In the genomic region with DNA sequence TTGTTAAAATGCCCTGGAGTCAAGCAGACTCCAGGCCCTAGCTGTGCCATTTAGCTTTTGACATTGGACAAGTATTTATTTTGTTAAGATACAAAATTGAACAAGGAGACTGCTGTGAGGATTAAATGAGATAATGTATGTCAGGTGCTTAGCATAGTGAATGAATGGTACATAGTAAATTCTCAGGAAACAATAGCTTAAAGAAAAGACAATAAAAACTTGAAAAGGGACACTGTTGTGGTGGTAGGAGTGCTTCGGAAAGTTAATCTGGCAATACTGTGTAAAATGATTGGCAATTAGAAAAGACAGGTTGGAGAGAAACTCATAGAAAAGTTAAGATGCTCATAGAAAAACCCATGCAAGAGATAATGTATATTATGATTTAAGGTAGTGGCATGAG, we compare ENCODE assay signal across 20 cellular contexts. TPM values are rescaled to one million over a fixed set of nuclear protein-coding genes. Genes with fewer than 3 reads are reported as not detected.
A peak's percentile ranks its signal among the peaks of the same experiment; 100 is the strongest.
DNase-seq lines count a peak whose midpoint lies in the region; ATAC-seq and TF ChIP-seq lines count a peak whose summit lies in the region.
"Had no signal": no experiment of that assay in that cellular context is flagged by ENCODE, and none has a peak within 500 bp of the region (broad histone marks: within the 10 kb centered on the region; RNA-seq: fewer than 3 reads in every experiment).

No MANE protein-coding gene starts in this region.

- H3K27me3 Mint-ChIP-seq in T-helper 17 cell: no peaks in the 10 kb centered on the region
- no peaks in the 10 kb centered on the region for H3K27me3 Mint-ChIP-seq in stimulated activated memory B cell treated with anti-CD40 and anti-IgM and Interleukin-4, amounts not matched to agents 10 μg/mL and 1 μg/mL and 100 μg/mL, for 72 hours
- no peaks in the 10 kb centered on the region for H3K27me3 Mint-ChIP-seq in osteocyte (ENCODE audit: unreplicated experiment)
- H3K27me3 Mint-ChIP-seq: CD4-positive, alpha-beta memory T cell; IgD-negative memory B cell had no signal

- no peak overlapping the region for H3K27ac ChIP-seq in SK-N-SH (ENCODE audit: low read depth in 2 of 2, low read length in 1 of 2)
- H3K27ac ChIP-seq: 22Rv1, A549, BLaER1 had no signal

- peaks cover 61% of the 10 kb centered on the region for H4K20me1 ChIP-seq in SK-N-SH (ENCODE audit: insufficient read depth)

- intact Hi-C loops in head of caudate nucleus (cut with DNase I): no loop called here

- peaks cover 0 to 12% of the 10 kb centered on the region in 2 experiments; a peak in 1 of 4 replicates for H3K4me1 ChIP-seq in SK-N-SH (ENCODE audit: control insufficient read depth in 1 of 2, insufficient read depth in 2 of 2, low read depth in 1 of 2, low read length in 1 of 2)

- CTCF ChIA-PET in SK-N-SH (lab: Yijun Ruan, JAX): interaction anchor here (1.3 kb wide), 2 partner anchors 25 to 95 kb away, joined by 3 read pairs; no protein-coding TSS in a partner anchor

- H3K27ac Mint-ChIP-seq in T-helper 17 cell (peak overlapping the region; percentile 81), osteocyte (ENCODE audit: unreplicated experiment) (no peak overlapping the region)
- H3K27ac Mint-ChIP-seq in stimulated activated memory B cell treated with anti-CD40 and anti-IgM and Interleukin-4, amounts not matched to agents 10 μg/mL and 1 μg/mL and 100 μg/mL, for 72 hours: peak overlapping the region; percentile 9
- H3K27ac Mint-ChIP-seq: CD14-positive monocyte, IgD-negative memory B cell had no signal

- H3K36me3 ChIP-seq in SK-N-SH (replicated peaks in 1 of 2; ENCODE audit: control insufficient read depth in 1 of 2, insufficient read depth in 2 of 2, low read length in 1 of 2): peaks cover 0 to 5% of the 10 kb centered on the region in 2 experiments
- H3K36me3 ChIP-seq: BLaER1 had no signal

- H3K9me3 ChIP-seq in SK-N-SH (no peaks in the 10 kb centered on the region), T-helper 17 cell (ENCODE audit: control insufficient read depth, low read length, poor library complexity, severe bottlenecking) (no peaks in the 10 kb centered on the region)
- H3K9me3 ChIP-seq: A549, BLaER1 had no signal

- H3K9ac ChIP-seq in SK-N-SH: no peak overlapping the region
- H3K9ac ChIP-seq: BLaER1 had no signal

- H2AFZ ChIP-seq in SK-N-SH (ENCODE audit: low read depth): no peak overlapping the region

- TF ChIP-seq RAD21 in SK-N-SH (IDR thresholded peaks at IDR 0.05; ENCODE audit: low read length): no peak

- peaks cover 26% of the 10 kb centered on the region for H3F3A ChIP-seq in SK-N-SH (replicated peaks; ENCODE audit: insufficient read depth)

- no peaks in the 10 kb centered on the region for H3K9me2 ChIP-seq in SK-N-SH

- no peak overlapping the region for H3K4me3 ChIP-seq in SK-N-SH (ENCODE audit: low read depth in 2 of 2, low read length in 1 of 2)
- H3K4me3 ChIP-seq: A549, BLaER1 had no signal

- POLR2A ChIA-PET in SK-N-SH (lab: Yijun Ruan, JAX): no interaction called here

- no peak for DNase-seq in SK-N-SH
- no peak for DNase-seq in T-helper 17 cell
- DNase-seq in amygdala (lab: John Stamatoyannopoulos, UW): no peak
- DNase-seq in head of caudate nucleus: no peak
- no peak for DNase-seq in osteocyte (ENCODE audit: extremely low spot score, unreplicated experiment)
- DNase-seq: CD4-positive, alpha-beta memory T cell; DMS153; DMS79; GDM1; GOT3; H7; KBM-7 had no signal

- TF ChIP-seq EP300 in SK-N-SH (IDR thresholded peaks at IDR 0.05; ENCODE audit: borderline replicate concordance in 1 of 2, low read depth in 1 of 2, low read length in 1 of 2): no peak

- no peaks in the 10 kb centered on the region for H3K36me3 Mint-ChIP-seq in T-helper 17 cell (ENCODE audit: low read depth)
- H3K36me3 Mint-ChIP-seq in stimulated activated memory B cell treated with anti-CD40 and anti-IgM and Interleukin-4, amounts not matched to agents 10 μg/mL and 1 μg/mL and 100 μg/mL, for 72 hours: peaks cover 6% of the 10 kb centered on the region
- H3K36me3 Mint-ChIP-seq in osteocyte (ENCODE audit: unreplicated experiment): no peaks in the 10 kb centered on the region
- H3K36me3 Mint-ChIP-seq: IgD-negative memory B cell had no signal

- H3K4me2 ChIP-seq in SK-N-SH: no peak overlapping the region
- H3K4me2 ChIP-seq: A549, BLaER1 had no signal

- H3K4me3 Mint-ChIP-seq in T-helper 17 cell: no peak overlapping the region
- H3K4me3 Mint-ChIP-seq in stimulated activated memory B cell treated with anti-CD40 and anti-IgM and Interleukin-4, amounts not matched to agents 10 μg/mL and 1 μg/mL and 100 μg/mL, for 72 hours: no peak overlapping the region
- H3K4me3 Mint-ChIP-seq in osteocyte (ENCODE audit: unreplicated experiment): no peak overlapping the region
- H3K4me3 Mint-ChIP-seq: CD14-positive monocyte; CD4-positive, alpha-beta memory T cell; IgD-negative memory B cell had no signal

- 91% methylated on average over 1 of the region's 1 CpG for WGBS in SK-N-SH (ENCODE audit: low lambda C conversion rate)

- peaks cover 95% of the 10 kb centered on the region for H3K79me2 ChIP-seq in SK-N-SH (ENCODE audit: insufficient read depth)

- H3K4me1 Mint-ChIP-seq in T-helper 17 cell (peaks cover 15% of the 10 kb centered on the region), osteocyte (ENCODE audit: unreplicated experiment) (peaks cover 23% of the 10 kb centered on the region)
- peaks cover 32% of the 10 kb centered on the region for H3K4me1 Mint-ChIP-seq in stimulated activated memory B cell treated with anti-CD40 and anti-IgM and Interleukin-4, amounts not matched to agents 10 μg/mL and 1 μg/mL and 100 μg/mL, for 72 hours
- H3K4me1 Mint-ChIP-seq: CD14-positive monocyte had no signal

- no peaks in the 10 kb centered on the region for H3K27me3 ChIP-seq in SK-N-SH (ENCODE audit: insufficient read depth)
- H3K27me3 ChIP-seq: BLaER1 had no signal

- TF ChIP-seq CTCF in SK-N-SH (IDR thresholded peaks at IDR 0.05) (no peak), osteocyte (IDR thresholded peaks at IDR 0.05) (no peak)

- no peaks in the 10 kb centered on the region for H3K9me3 Mint-ChIP-seq in stimulated activated memory B cell treated with anti-CD40 and anti-IgM and Interleukin-4, amounts not matched to agents 10 μg/mL and 1 μg/mL and 100 μg/mL, for 72 hours
- H3K9me3 Mint-ChIP-seq in osteocyte (ENCODE audit: unreplicated experiment): no peaks in the 10 kb centered on the region
- H3K9me3 Mint-ChIP-seq: CD14-positive monocyte; CD4-positive, alpha-beta memory T cell; IgD-negative memory B cell had no signal

- ATAC-seq in SK-N-SH treated with all-trans-retinoic acid at 6 μM for 48 hours (no peak), T-helper 17 cell (no peak)
- ATAC-seq in stimulated activated memory B cell treated with anti-CD40 and anti-IgM and Interleukin-4, amounts not matched to agents 10 μg/mL and 1 μg/mL and 100 μg/mL, for 72 hours: no peak
- ATAC-seq: A549, HepG2 had no signal

TF ChIP-seq in SK-N-SH treated with all-trans-retinoic acid at 6 μM for 48 hours, 23 proteins besides CTCF, POLR2A, EP300 and RAD21:
- TF ChIP-seq, protein P1, sequence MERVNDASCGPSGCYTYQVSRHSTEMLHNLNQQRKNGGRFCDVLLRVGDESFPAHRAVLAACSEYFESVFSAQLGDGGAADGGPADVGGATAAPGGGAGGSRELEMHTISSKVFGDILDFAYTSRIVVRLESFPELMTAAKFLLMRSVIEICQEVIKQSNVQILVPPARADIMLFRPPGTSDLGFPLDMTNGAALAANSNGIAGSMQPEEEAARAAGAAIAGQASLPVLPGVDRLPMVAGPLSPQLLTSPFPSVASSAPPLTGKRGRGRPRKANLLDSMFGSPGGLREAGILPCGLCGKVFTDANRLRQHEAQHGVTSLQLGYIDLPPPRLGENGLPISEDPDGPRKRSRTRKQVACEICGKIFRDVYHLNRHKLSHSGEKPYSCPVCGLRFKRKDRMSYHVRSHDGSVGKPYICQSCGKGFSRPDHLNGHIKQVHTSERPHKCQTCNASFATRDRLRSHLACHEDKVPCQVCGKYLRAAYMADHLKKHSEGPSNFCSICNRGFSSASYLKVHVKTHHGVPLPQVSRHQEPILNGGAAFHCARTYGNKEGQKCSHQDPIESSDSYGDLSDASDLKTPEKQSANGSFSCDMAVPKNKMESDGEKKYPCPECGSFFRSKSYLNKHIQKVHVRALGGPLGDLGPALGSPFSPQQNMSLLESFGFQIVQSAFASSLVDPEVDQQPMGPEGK (CRISPR knock-in tag; IDR thresholded peaks at IDR 0.05; ENCODE audit: borderline replicate concordance): no peak
- TF ChIP-seq ZFP3 (CRISPR knock-in tag; IDR thresholded peaks at IDR 0.05): peak; percentile 69

TF ChIP-seq in SK-N-SH, 30 proteins besides CTCF, POLR2A, EP300 and RAD21 (continues in another document):
- TF ChIP-seq, protein P2, sequence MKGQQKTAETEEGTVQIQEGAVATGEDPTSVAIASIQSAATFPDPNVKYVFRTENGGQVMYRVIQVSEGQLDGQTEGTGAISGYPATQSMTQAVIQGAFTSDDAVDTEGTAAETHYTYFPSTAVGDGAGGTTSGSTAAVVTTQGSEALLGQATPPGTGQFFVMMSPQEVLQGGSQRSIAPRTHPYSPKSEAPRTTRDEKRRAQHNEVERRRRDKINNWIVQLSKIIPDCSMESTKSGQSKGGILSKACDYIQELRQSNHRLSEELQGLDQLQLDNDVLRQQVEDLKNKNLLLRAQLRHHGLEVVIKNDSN (IDR thresholded peaks at IDR 0.05; ENCODE audit: borderline replicate concordance, low read depth): no peak
- TF ChIP-seq GATA2 (CRISPR knock-in tag; IDR thresholded peaks at IDR 0.05) (no peak), RFX5 (IDR thresholded peaks at IDR 0.05; ENCODE audit: low read length) (no peak), ELF1 (IDR thresholded peaks at IDR 0.05) (no peak), MXI1 (IDR thresholded peaks at IDR 0.05; ENCODE audit: low read depth, low read length) (no peak), NFIC (IDR thresholded peaks at IDR 0.05; ENCODE audit: borderline replicate concordance) (no peak)
- TF ChIP-seq, protein P3, sequence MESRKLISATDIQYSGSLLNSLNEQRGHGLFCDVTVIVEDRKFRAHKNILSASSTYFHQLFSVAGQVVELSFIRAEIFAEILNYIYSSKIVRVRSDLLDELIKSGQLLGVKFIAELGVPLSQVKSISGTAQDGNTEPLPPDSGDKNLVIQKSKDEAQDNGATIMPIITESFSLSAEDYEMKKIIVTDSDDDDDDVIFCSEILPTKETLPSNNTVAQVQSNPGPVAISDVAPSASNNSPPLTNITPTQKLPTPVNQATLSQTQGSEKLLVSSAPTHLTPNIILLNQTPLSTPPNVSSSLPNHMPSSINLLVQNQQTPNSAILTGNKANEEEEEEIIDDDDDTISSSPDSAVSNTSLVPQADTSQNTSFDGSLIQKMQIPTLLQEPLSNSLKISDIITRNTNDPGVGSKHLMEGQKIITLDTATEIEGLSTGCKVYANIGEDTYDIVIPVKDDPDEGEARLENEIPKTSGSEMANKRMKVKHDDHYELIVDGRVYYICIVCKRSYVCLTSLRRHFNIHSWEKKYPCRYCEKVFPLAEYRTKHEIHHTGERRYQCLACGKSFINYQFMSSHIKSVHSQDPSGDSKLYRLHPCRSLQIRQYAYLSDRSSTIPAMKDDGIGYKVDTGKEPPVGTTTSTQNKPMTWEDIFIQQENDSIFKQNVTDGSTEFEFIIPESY (IDR thresholded peaks at IDR 0.05; ENCODE audit: borderline replicate concordance, low read depth): no peak

RNA-seq across cellular contexts. Expression of a gene that starts 19.7 kb away (rescaled TPM):
- 8.0 and 11.5 TPM in 2 replicates for polyA plus RNA-seq in SK-N-SH (2012; rRNA removed)
- polyA plus RNA-seq in SK-N-SH (2012; cell fraction: cytosol; rRNA removed): 13.3 and 14.5 TPM in 2 replicates
- 6.6 and 15.7 TPM in 2 replicates for polyA plus RNA-seq in SK-N-SH (2012; cell fraction: nucleus; rRNA removed)
- 10 to 100 TPM in 1 of 2 donors, 1 to 10 TPM in 1; 8.9 to 10.0 TPM for total RNA-seq in T-helper 17 cell
- 11.5 and 12.4 TPM in 2 replicates for total RNA-seq in osteocyte
